39 cellular contexts compared by ENCODE assay signal in genomic region chr15:67870868-67871408, GRCh38. TPM values are rescaled to one million over a fixed set of nuclear protein-coding genes. Genes with fewer than 3 reads are reported as not detected.
"Had no signal": no experiment of that assay in that cellular context is flagged by ENCODE, and none has a peak within 500 bp of the region (broad histone marks: within the 10 kb centered on the region; RNA-seq: fewer than 3 reads in every experiment).

No MANE protein-coding gene starts in this region.

- H3K27me3 ChIP-seq: MG63 had no signal

- H3K36me3 ChIP-seq: MG63 had no signal

- H3K4me3 ChIP-seq: MG63 had no signal

- DNase-seq: Kasumi-1, MG63, MM.1S, MV-4-11, NCI-H1048, NCI-H1092, NCI-H1092 treated with DMSO at 0.1 percent for 48 hours, NCI-H1105, NCI-H1105 treated with DMSO at 0.1 percent for 48 hours, NCI-H1417, NCI-H1417 treated with DMSO at 0.1 percent for 48 hours, NCI-H1436, NCI-H1436 treated with DMSO at 0.1 percent for 48 hours, NCI-H146, NCI-H1694, NCI-H1694 treated with DMSO at 0.1 percent for 48 hours, NCI-H187, NCI-H187 treated with DMSO at 0.1 percent for 48 hours, NCI-H1930, NCI-H2029, NCI-H2029 treated with DMSO at 0.1 percent for 48 hours, NCI-H2081, NCI-H2081 treated with DMSO at 0.1 percent for 48 hours, NCI-H2107, NCI-H2171, NCI-H2171 treated with DMSO at 0.1 percent for 48 hours, NCI-H2227 treated with DMSO at 0.1 percent for 48 hours, NCI-H226, NCI-H345, NCI-H446, NCI-H446 treated with DMSO at 0.1 percent for 48 hours, NCI-H510A, NCI-H510A treated with DMSO at 0.1 percent for 48 hours, NCI-H524, NCI-H524 treated with DMSO at 0.1 percent for 48 hours had no signal

RNA-seq across cellular contexts. Expression of gene RNU6-1, which starts 31.1 kb away (rescaled TPM):
- total RNA-seq: LHCN-M2, M059J, MCF 10A, NCI-H460 had no signal
